11 cellular contexts compared by ENCODE assay signal in the genomic region with DNA sequence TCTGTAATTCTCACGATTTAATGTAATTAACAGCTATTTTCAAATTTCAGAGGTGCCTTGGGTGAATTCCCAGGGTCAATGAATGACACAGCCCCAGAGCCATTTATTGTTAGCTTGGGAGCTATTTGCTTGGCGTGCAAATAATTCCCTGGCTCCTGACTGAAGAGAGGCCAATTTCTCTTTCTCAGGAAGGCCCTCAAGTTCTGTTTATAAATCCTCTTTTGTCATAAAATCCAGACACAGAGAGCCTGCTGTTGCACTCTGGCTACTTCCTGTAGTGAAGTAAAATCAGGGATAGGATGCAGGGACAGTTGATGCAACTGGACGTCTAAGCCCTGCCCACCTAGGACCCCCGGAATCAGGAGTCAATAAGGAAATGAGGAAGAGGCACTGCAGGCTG.
A peak's percentile ranks its signal among the peaks of the same experiment; 100 is the strongest.
DNase-seq lines count a peak whose midpoint lies in the region; ATAC-seq and TF ChIP-seq lines count a peak whose summit lies in the region.
"Had no signal": no experiment of that assay in that cellular context is flagged by ENCODE, and none has a peak within 500 bp of the region (broad histone marks: within the 10 kb centered on the region; RNA-seq: fewer than 3 reads in every experiment).

No MANE protein-coding gene starts in this region.

- peaks cover 34% of the 10 kb centered on the region for H3K4me1 Mint-ChIP-seq in brain
- H3K4me1 Mint-ChIP-seq in T-helper 17 cell, result no peaks in the 10 kb centered on the region
- H3K4me1 Mint-ChIP-seq: activated B cell treated with CpG ODN at 0.5 μM for 24 hours had no signal

- TF ChIP-seq EP300 in suprapubic skin (IDR thresholded peaks at IDR 0.05), result no peak

- H3K4me1 ChIP-seq in suprapubic skin, result peaks cover 41% of the 10 kb centered on the region

- peaks cover 0 to 3% (median 0%) of the 10 kb centered on the region in 5 experiments for H3K9me3 Mint-ChIP-seq in brain
- H3K9me3 Mint-ChIP-seq: activated B cell treated with CpG ODN at 0.5 μM for 24 hours had no signal

- TF ChIP-seq POLR2A in suprapubic skin (IDR thresholded peaks at IDR 0.05), result no peak

- ATAC-seq in T-helper 17 cell (no peak), HG03196 (IDR thresholded peaks at IDR 0.05; ENCODE audit: unreplicated experiment) (no peak)

- no peaks in the 10 kb centered on the region for H3K36me3 ChIP-seq in suprapubic skin

- DNase-seq in HFF-Myc (ENCODE audit: extremely low read depth, low read depth) (peak; percentile 36), left kidney (ENCODE audit: low read depth, low spot score) (peak; percentile 34), suprapubic skin (ENCODE audit: low spot score in 2 of 2) (no peak), T-helper 17 cell (no peak), NCI-H2107 treated with DMSO at 0.1 percent for 48 hours (lab: John Stamatoyannopoulos, UW; ENCODE audit: unreplicated experiment) (no peak)
- no peak for DNase-seq in stimulated activated CD4-positive, alpha-beta T cell treated with anti-CD3 and anti-CD28 coated beads, Interleukin-4, amount 100 ng/mL, for 24 hours
- DNase-seq: activated B cell treated with CpG ODN at 0.5 μM for 24 hours, Kasumi-1 had no signal

- H3K9me3 ChIP-seq in suprapubic skin (no peaks in the 10 kb centered on the region), T-helper 17 cell (ENCODE audit: control insufficient read depth, low read length, poor library complexity, severe bottlenecking) (no peaks in the 10 kb centered on the region)

- TF ChIP-seq CTCF in HFF-Myc (IDR thresholded peaks at IDR 0.05; ENCODE audit: low read depth, low read length, missing control alignments), result no peak
- no peak for TF ChIP-seq CTCF in brain (conservative IDR thresholded peaks at IDR 0.05)
- no peak for TF ChIP-seq CTCF in suprapubic skin (IDR thresholded peaks at IDR 0.05)

- H3K36me3 Mint-ChIP-seq in brain, result no peaks in the 10 kb centered on the region
- H3K36me3 Mint-ChIP-seq in T-helper 17 cell (ENCODE audit: low read depth), result peaks cover 2% of the 10 kb centered on the region

- H3K27me3 ChIP-seq in suprapubic skin, result no peaks in the 10 kb centered on the region

- peak overlapping the region; percentile 88 for H3K27ac ChIP-seq in suprapubic skin

- 19% methylated on average over 4 of the region's 4 CpGs for WGBS in suprapubic skin

- peaks cover 7% of the 10 kb centered on the region for H3K27me3 Mint-ChIP-seq in brain
- peaks cover 42% of the 10 kb centered on the region for H3K27me3 Mint-ChIP-seq in T-helper 17 cell

- H3K4me3 Mint-ChIP-seq in brain, result no peak overlapping the region
- no peak overlapping the region for H3K4me3 Mint-ChIP-seq in T-helper 17 cell
- H3K4me3 Mint-ChIP-seq: activated B cell treated with CpG ODN at 0.5 μM for 24 hours had no signal

- no peak overlapping the region for H3K4me3 ChIP-seq in HFF-Myc (replicated peaks; ENCODE audit: low read depth, low read length)
- no peak overlapping the region for H3K4me3 ChIP-seq in suprapubic skin
- H3K4me3 ChIP-seq: lung had no signal

- H3K27ac Mint-ChIP-seq in brain (peak overlapping the region; percentile 57 to 93 (median 79)), T-helper 17 cell (no peak overlapping the region)
- H3K27ac Mint-ChIP-seq: activated B cell treated with CpG ODN at 0.5 μM for 24 hours had no signal

Comparison
In these comparisons a context has a peak if more than half of its experiments do, and no peak if none do; other contexts are left out.
1. DNase-seq: peak in HFF-Myc (single experiment) and left kidney (single experiment); none in suprapubic skin (0 of 2), stimulated activated CD4-positive, alpha-beta T cell treated with anti-CD3 and anti-CD28 coated beads, Interleukin-4, amount 100 ng/mL, for 24 hours (single experiment), T-helper 17 cell (0 of 3) and NCI-H2107 treated with DMSO at 0.1 percent for 48 hours (single experiment).